Comparison of ENCODE assay signal across 15 cellular contexts in the genomic region with DNA sequence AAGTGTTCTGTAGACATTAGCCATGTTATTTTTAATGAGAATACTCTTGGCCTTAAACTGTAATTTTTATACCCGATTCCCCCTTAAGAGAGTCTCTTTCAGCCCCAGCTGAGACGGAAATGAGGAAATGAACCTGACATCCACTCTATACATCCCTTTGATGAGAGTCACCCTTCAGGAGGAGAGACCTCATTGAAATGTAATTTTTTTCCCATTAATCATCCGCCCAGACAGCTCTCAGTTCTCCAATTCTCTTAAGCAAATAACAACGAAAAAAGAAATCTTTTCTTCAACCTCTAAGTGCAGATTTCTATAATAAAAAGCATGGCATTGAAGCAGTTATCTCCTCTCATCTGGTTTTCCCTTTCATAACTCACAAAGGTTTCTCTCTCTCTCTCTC.
DNase-seq lines count a peak whose midpoint lies in the region; ATAC-seq and TF ChIP-seq lines count a peak whose summit lies in the region.
"Had no signal": no experiment of that assay in that cellular context is flagged by ENCODE, and none has a peak within 500 bp of the region (broad histone marks: within the 10 kb centered on the region; RNA-seq: fewer than 3 reads in every experiment).

No MANE protein-coding gene starts in this region.

- H3K27ac Mint-ChIP-seq in HFFc6, result peak overlapping the region; percentile 8
- H3K27ac Mint-ChIP-seq in activated naive CD8-positive, alpha-beta T cell treated with anti-CD3 and anti-CD28 coated beads, Interleukin-2, amount 50 U/mL, for 24 hours, result no peak overlapping the region
- no peak overlapping the region for H3K27ac Mint-ChIP-seq in activated CD4-positive, alpha-beta memory T cell treated with anti-CD3 and anti-CD28 coated beads, Interleukin-2, amount 10 ng/mL, durations not matched to agents 7 days and 5 days
- H3K27ac Mint-ChIP-seq: activated CD4-positive, alpha-beta T cell treated with anti-CD3 and anti-CD28 coated beads for 36 hours; dendritic cell treated with granulocyte-macrophage colony-stimulating factor and Interleukin-4, amounts not matched to agents 40 ng/mL and 50 ng/mL, for 4 days had no signal

- CTCF ChIA-PET in OCI-LY7 (lab: Charles Lee; ENCODE audit: unreplicated experiment), result interaction anchor here (0.7 kb wide), 1 partner anchor 10 kb away, joined by 3 read pairs; no protein-coding TSS in a partner anchor
- CTCF ChIA-PET in activated CD4-positive, alpha-beta memory T cell treated with anti-CD3 and anti-CD28 coated beads, Interleukin-2, amount 10 ng/mL, durations not matched to agents 7 days and 5 days (lab: Charles Lee), result no interaction called here

- H3K36me3 ChIP-seq in BLaER1 treated with 17β-estradiol and CSF1 and Interleukin-3, amounts not matched to agents 10 nM and 100 nM, result no peaks in the 10 kb centered on the region
- H3K36me3 ChIP-seq in OCI-LY7 (ENCODE audit: insufficient read depth, low read length), result no peaks in the 10 kb centered on the region
- H3K36me3 ChIP-seq: sigmoid colon had no signal

- TF ChIP-seq CTCF in HFFc6 (IDR thresholded peaks at IDR 0.05) (no peak), OCI-LY7 (conservative IDR thresholded peaks at IDR 0.05; ENCODE audit: low read length) (no peak)

- POLR2A ChIA-PET in OCI-LY7 (lab: Charles Lee), result interaction anchor here (0.5 to 1.3 kb wide), 2 partner anchors 13 to 127 kb away, joined by 3 to 4 read pairs; no protein-coding TSS in a partner anchor
- POLR2A ChIA-PET in activated CD4-positive, alpha-beta memory T cell treated with anti-CD3 and anti-CD28 coated beads, Interleukin-2, amount 10 ng/mL, durations not matched to agents 7 days and 5 days (lab: Charles Lee), result no interaction called here

- H3K27me3 ChIP-seq in BLaER1 treated with 17β-estradiol and CSF1 and Interleukin-3, amounts not matched to agents 10 nM and 100 nM, result no peaks in the 10 kb centered on the region
- H3K27me3 ChIP-seq: sigmoid colon had no signal

- peaks cover 10% of the 10 kb centered on the region for H3K9me3 Mint-ChIP-seq in HFFc6
- H3K9me3 Mint-ChIP-seq in activated naive CD8-positive, alpha-beta T cell treated with anti-CD3 and anti-CD28 coated beads, Interleukin-2, amount 50 U/mL, for 24 hours, result no peaks in the 10 kb centered on the region
- H3K9me3 Mint-ChIP-seq in activated CD4-positive, alpha-beta memory T cell treated with anti-CD3 and anti-CD28 coated beads, Interleukin-2, amount 10 ng/mL, durations not matched to agents 7 days and 5 days, result no peaks in the 10 kb centered on the region

- no peaks in the 10 kb centered on the region for H3K79me2 ChIP-seq in OCI-LY7 (ENCODE audit: insufficient read depth, low read depth, low read length)

- H3K9me3 ChIP-seq in BLaER1 treated with 17β-estradiol and CSF1 and Interleukin-3, amounts not matched to agents 10 nM and 100 nM (replicated peaks in 1 of 11), result peaks cover 0 to 15% (median 0%) of the 10 kb centered on the region in 11 experiments; a peak in 6 of 22 replicates
- no peaks in the 10 kb centered on the region for H3K9me3 ChIP-seq in OCI-LY7 (ENCODE audit: low read length)
- H3K9me3 ChIP-seq: sigmoid colon had no signal

- H3K27ac ChIP-seq in BLaER1 treated with 17β-estradiol and CSF1 and Interleukin-3, amounts not matched to agents 10 nM and 100 nM, result no peak overlapping the region
- peak overlapping the region; percentile 32 for H3K27ac ChIP-seq in OCI-LY7 (ENCODE audit: low read depth, low read length, poor library complexity, severe bottlenecking)
- H3K27ac ChIP-seq: sigmoid colon had no signal

- no peaks in the 10 kb centered on the region; a peak in 1 of 22 replicates for H4K20me1 ChIP-seq in BLaER1 treated with 17β-estradiol and CSF1 and Interleukin-3, amounts not matched to agents 10 nM and 100 nM
- no peaks in the 10 kb centered on the region for H4K20me1 ChIP-seq in OCI-LY7 (ENCODE audit: insufficient read depth, low read length)

- H3K4me1 ChIP-seq in BLaER1 treated with 17β-estradiol and CSF1 and Interleukin-3, amounts not matched to agents 10 nM and 100 nM, result peaks cover 8 to 18% (median 14%) of the 10 kb centered on the region in 10 experiments; a peak in 17 of 20 replicates
- peaks cover 15% of the 10 kb centered on the region for H3K4me1 ChIP-seq in OCI-LY7 (ENCODE audit: insufficient read depth, low read length, poor library complexity, severe bottlenecking)

- DNase-seq in HFFc6, result peak; percentile 40
- DNase-seq in OCI-LY7 (ENCODE audit: low spot score), result peak; percentile 50
- DNase-seq in dedifferentiated amniotic fluid mesenchymal stem cell (ENCODE audit: extremely low spot score), result peak; percentile 34
- DNase-seq in sciatic nerve (ENCODE audit: low spot score), result no peak
- no peak for DNase-seq in activated naive CD8-positive, alpha-beta T cell treated with anti-CD3 and anti-CD28 coated beads, Interleukin-2, amount 50 U/mL, for 24 hours
- no peak for DNase-seq in activated CD4-positive, alpha-beta memory T cell treated with anti-CD3 and anti-CD28 coated beads, Interleukin-2, amount 10 ng/mL, durations not matched to agents 7 days and 5 days
- DNase-seq in stimulated activated CD4-positive, alpha-beta T cell treated with anti-CD3 and anti-CD28 coated beads, Interleukin-2, amount 100 ng/mL, for 24 hours, result no peak
- DNase-seq: activated CD4-positive, alpha-beta T cell treated with anti-CD3 and anti-CD28 coated beads for 36 hours; activated CD8-positive, alpha-beta memory T cell treated with anti-CD3 and anti-CD28 coated beads, Interleukin-2, amount 50 U/mL, for 48 hours; NCI-H1092 treated with DMSO at 0.1 percent for 48 hours; NCI-H446; sigmoid colon; stimulated activated CD4-positive, alpha-beta T cell treated with anti-CD3 and anti-CD28 coated beads, Interleukin-2, amount 100 ng/mL, for 48 hours had no signal

- intact Hi-C loops in OCI-LY7 (cut with micrococcal nuclease; ENCODE audit: unreplicated experiment), result no loop called here
- intact Hi-C loops in sciatic nerve (cut with DNase I), result no loop called here

- H3K4me2 ChIP-seq in BLaER1 treated with 17β-estradiol and CSF1 and Interleukin-3, amounts not matched to agents 10 nM and 100 nM, result peak overlapping the region in 10 of 11 experiments; percentile 7 to 70 (median 48); a peak in 17 of 22 replicates
- peak overlapping the region; percentile 38; the same call in 1 of the 2 replicates for H3K4me2 ChIP-seq in OCI-LY7 (ENCODE audit: low read length)

- no peak overlapping the region for H3K9ac ChIP-seq in BLaER1 treated with 17β-estradiol and CSF1 and Interleukin-3, amounts not matched to agents 10 nM and 100 nM

- H3K4me3 ChIP-seq in BLaER1 treated with 17β-estradiol and CSF1 and Interleukin-3, amounts not matched to agents 10 nM and 100 nM, result no peak overlapping the region
- H3K4me3 ChIP-seq in OCI-LY7 (ENCODE audit: low read depth, low read length, poor library complexity, severe bottlenecking), result no peak overlapping the region
- H3K4me3 ChIP-seq: sigmoid colon had no signal

- H2AFZ ChIP-seq in OCI-LY7 (ENCODE audit: low read length), result no peak overlapping the region

- peak overlapping the region; percentile 2; the same call in 1 of the 2 replicates for H3K4me3 Mint-ChIP-seq in HFFc6
- H3K4me3 Mint-ChIP-seq in activated naive CD8-positive, alpha-beta T cell treated with anti-CD3 and anti-CD28 coated beads, Interleukin-2, amount 50 U/mL, for 24 hours, result no peak overlapping the region
- H3K4me3 Mint-ChIP-seq in activated CD4-positive, alpha-beta memory T cell treated with anti-CD3 and anti-CD28 coated beads, Interleukin-2, amount 10 ng/mL, durations not matched to agents 7 days and 5 days, result no peak overlapping the region
- H3K4me3 Mint-ChIP-seq: activated CD4-positive, alpha-beta T cell treated with anti-CD3 and anti-CD28 coated beads for 36 hours; dendritic cell treated with granulocyte-macrophage colony-stimulating factor and Interleukin-4, amounts not matched to agents 40 ng/mL and 50 ng/mL, for 4 days had no signal

- H3K4me1 Mint-ChIP-seq in HFFc6 (ENCODE audit: low read depth), result peaks cover 47% of the 10 kb centered on the region
- no peaks in the 10 kb centered on the region for H3K4me1 Mint-ChIP-seq in activated naive CD8-positive, alpha-beta T cell treated with anti-CD3 and anti-CD28 coated beads, Interleukin-2, amount 50 U/mL, for 24 hours
- H3K4me1 Mint-ChIP-seq in activated CD4-positive, alpha-beta memory T cell treated with anti-CD3 and anti-CD28 coated beads, Interleukin-2, amount 10 ng/mL, durations not matched to agents 7 days and 5 days, result no peaks in the 10 kb centered on the region
- H3K4me1 Mint-ChIP-seq: activated CD4-positive, alpha-beta T cell treated with anti-CD3 and anti-CD28 coated beads for 36 hours had no signal

- H3K9me2 ChIP-seq in OCI-LY7 (ENCODE audit: insufficient read depth, low read length), result no peaks in the 10 kb centered on the region

- ATAC-seq in sciatic nerve, result no peak
- ATAC-seq in activated naive CD8-positive, alpha-beta T cell treated with anti-CD3 and anti-CD28 coated beads, Interleukin-2, amount 50 U/mL, for 24 hours, result no peak
- ATAC-seq: activated CD4-positive, alpha-beta T cell treated with anti-CD3 and anti-CD28 coated beads for 36 hours had no signal

- BruUV-seq in OCI-LY7 (replicated peaks; lab: Mats Ljungman, UMichigan), result no TSS peak

- H3K27me3 Mint-ChIP-seq in HFFc6 (ENCODE audit: insufficient read depth), result peaks cover 8% of the 10 kb centered on the region; the same call in 1 of the 2 replicates
- peaks cover 5% of the 10 kb centered on the region for H3K27me3 Mint-ChIP-seq in activated naive CD8-positive, alpha-beta T cell treated with anti-CD3 and anti-CD28 coated beads, Interleukin-2, amount 50 U/mL, for 24 hours
- H3K27me3 Mint-ChIP-seq in activated CD4-positive, alpha-beta memory T cell treated with anti-CD3 and anti-CD28 coated beads, Interleukin-2, amount 10 ng/mL, durations not matched to agents 7 days and 5 days, result no peaks in the 10 kb centered on the region

- peaks cover 20% of the 10 kb centered on the region for H3K36me3 Mint-ChIP-seq in HFFc6 (ENCODE audit: low read depth)
- no peaks in the 10 kb centered on the region for H3K36me3 Mint-ChIP-seq in activated naive CD8-positive, alpha-beta T cell treated with anti-CD3 and anti-CD28 coated beads, Interleukin-2, amount 50 U/mL, for 24 hours (ENCODE audit: low read depth)
- no peaks in the 10 kb centered on the region for H3K36me3 Mint-ChIP-seq in activated CD4-positive, alpha-beta memory T cell treated with anti-CD3 and anti-CD28 coated beads, Interleukin-2, amount 10 ng/mL, durations not matched to agents 7 days and 5 days (ENCODE audit: low read depth)

Comparison
In these comparisons a context has a peak if more than half of its experiments do, and no peak if none do; other contexts are left out.
1. DNase-seq: peak in HFFc6 (single experiment), OCI-LY7 (single experiment) and dedifferentiated amniotic fluid mesenchymal stem cell (single experiment); none in sciatic nerve (single experiment), activated naive CD8-positive, alpha-beta T cell treated with anti-CD3 and anti-CD28 coated beads, Interleukin-2, amount 50 U/mL, for 24 hours (single experiment), activated CD4-positive, alpha-beta memory T cell treated with anti-CD3 and anti-CD28 coated beads, Interleukin-2, amount 10 ng/mL, durations not matched to agents 7 days and 5 days (single experiment) and stimulated activated CD4-positive, alpha-beta T cell treated with anti-CD3 and anti-CD28 coated beads, Interleukin-2, amount 100 ng/mL, for 24 hours (0 of 2).